ENCODE assay signal across 21 cellular contexts in genomic region chr9:126449725-126450443, GRCh38.
DNase-seq lines count a peak whose midpoint lies in the region; ATAC-seq, FAIRE-seq and TF ChIP-seq lines count a peak whose summit lies in the region.
"Had no signal": no experiment of that assay in that cellular context is flagged by ENCODE, and none has a peak within 500 bp of the region (broad histone marks: within the 10 kb centered on the region; RNA-seq: fewer than 3 reads in every experiment).

No MANE protein-coding gene starts in this region.

- 0 out of 2 replicates have a peak, but pooled peaks cover 3% of the 10 kb centered on the region for H4K20me1 ChIP-seq in K562 (replicated peaks; ENCODE audit: control insufficient read depth, insufficient read depth, low read length)

- no peak overlapping the region for H3K27ac ChIP-seq in K562 (ENCODE audit: extremely low read depth, low read depth, low read length)
- H3K27ac ChIP-seq in suprapubic skin, result no peak overlapping the region
- H3K27ac ChIP-seq: SK-N-MC had no signal

- TF ChIP-seq POLR2A in K562 (conservative IDR thresholded peaks at IDR 0.05) (no peak), suprapubic skin (IDR thresholded peaks at IDR 0.05) (no peak)

- no peak overlapping the region for H3K9ac ChIP-seq in K562 (ENCODE audit: insufficient read depth in 1 of 2, low read depth in 2 of 2, low read length in 2 of 2)

- H3K27me3 ChIP-seq in K562 (ENCODE audit: control insufficient read depth in 2 of 2, insufficient read depth in 2 of 2, low read length in 2 of 2) (peaks cover 12 to 67% of the 10 kb centered on the region in 2 experiments), suprapubic skin (no peaks in the 10 kb centered on the region)

- in situ Hi-C loops in K562 (cut with MboI), result no loop called here

- intact Hi-C loops in K562 (cut with micrococcal nuclease) (no loop called here), sciatic nerve (cut with DNase I) (no loop called here)

- TF ChIP-seq EP300 in K562 (IDR thresholded peaks at IDR 0.05; ENCODE audit: low read length) (no peak), suprapubic skin (IDR thresholded peaks at IDR 0.05) (no peak)

- H3K36me3 ChIP-seq in K562 (ENCODE audit: control insufficient read depth, insufficient read depth, low read length), result no peaks in the 10 kb centered on the region
- H3K36me3 ChIP-seq in suprapubic skin, result peaks cover 9% of the 10 kb centered on the region

- ATAC-seq in K562 (no peak), sciatic nerve (no peak)

- H3K4me1 ChIP-seq in K562 (replicated peaks in 1 of 2; ENCODE audit: control insufficient read depth in 2 of 2, insufficient read depth in 2 of 2, low read length in 2 of 2) (no peaks in the 10 kb centered on the region), suprapubic skin (no peaks in the 10 kb centered on the region)

- H3K79me2 ChIP-seq in K562 (ENCODE audit: control insufficient read depth, insufficient read depth, low read length), result no peaks in the 10 kb centered on the region

- TF ChIP-seq RAD21 in K562 (CRISPR knock-in tag; conservative IDR thresholded peaks at IDR 0.05 in 1 of 2, IDR thresholded peaks at IDR 0.05 in 1 of 2), result no peak

- H3K9me1 ChIP-seq in K562 (ENCODE audit: control insufficient read depth, insufficient read depth, low read length), result peaks cover 2% of the 10 kb centered on the region

- H3K4me3 ChIP-seq in K562 (no peak overlapping the region), suprapubic skin (no peak overlapping the region)
- H3K4me3 ChIP-seq: SK-N-MC had no signal

- no peaks in the 10 kb centered on the region for H3K9me3 ChIP-seq in K562 (replicated peaks; ENCODE audit: control insufficient read depth, insufficient read depth, low read depth, low read length)
- H3K9me3 ChIP-seq in suprapubic skin, result no peaks in the 10 kb centered on the region

- FAIRE-seq in K562 (lab: Jason Lieb, UNC), result no peak
- no peak for FAIRE-seq in D721Med (lab: Jason Lieb, UNC)
- FAIRE-seq: HTR-8/SVneo had no signal

- WGBS in K562 (ENCODE audit: insufficient coverage, low coverage, missing lambda C conversion rate), result 0% methylated on average over 10 of the region's 10 CpGs
- 97% methylated on average over 6 of the region's 10 CpGs for WGBS in suprapubic skin

- no peak overlapping the region for H3K4me2 ChIP-seq in K562 (ENCODE audit: insufficient read depth, low read length)

- TF ChIP-seq CTCF in K562 (IDR thresholded peaks at IDR 0.05 in 2 of 3, conservative IDR thresholded peaks at IDR 0.05 in 1 of 3; ENCODE audit: insufficient read depth in 2 of 3, low read depth in 1 of 3, low read length in 3 of 3) (no peak), suprapubic skin (IDR thresholded peaks at IDR 0.05) (no peak), D721Med (IDR thresholded peaks at IDR 0.05; ENCODE audit: insufficient read depth, missing control alignments) (no peak)

- POLR2A ChIA-PET in K562 (lab: Yijun Ruan, JAX), result interaction anchor here (0.6 to 0.9 kb wide), 2 partner anchors 14 to 130 kb away, joined by 3 read pairs; no protein-coding TSS in a partner anchor

- CTCF ChIA-PET in K562 (lab: Yijun Ruan, JAX; ENCODE audit: low intra/inter-chr PET ratio), result no interaction called here

- peak; percentile 17 for DNase-seq in CD1c-positive myeloid dendritic cell (ENCODE audit: extremely low spot score)
- no peak for DNase-seq in K562 (ENCODE audit: extremely low read depth in 1 of 4, low spot score in 3 of 4)
- peak; percentile 27 for DNase-seq in islet precursor cell
- DNase-seq in sciatic nerve (ENCODE audit: low spot score), result peak; percentile 39
- no peak for DNase-seq in suprapubic skin (ENCODE audit: low spot score in 2 of 2)
- DNase-seq in D721Med (ENCODE audit: insufficient read length, low spot score), result no peak
- DNase-seq in 8988T, result no peak
- DNase-seq: ACHN; DMS 273 treated with DMSO at 0.1 percent for 48 hours; DND-41; H9; Kasumi-1; MM.1S; NCI-H146; NCI-H2029 treated with DMSO at 0.1 percent for 48 hours; NCI-H2171; NK-92 treated with Interleukin-12 subunit alpha and Interleukin-12 subunit beta, amount 100 ng/mL, for 24 hours; OCI-M1; SHP77 had no signal

- H2AFZ ChIP-seq in K562 (ENCODE audit: low read depth, low read length), result no peak overlapping the region

- no TSS peak for BruUV-seq in K562 (replicated peaks; lab: Mats Ljungman, UMichigan)

TF ChIP-seq in K562, 482 proteins besides CTCF, POLR2A, EP300 and RAD21:
- TF ChIP-seq SRF (CRISPR knock-in tag; IDR thresholded peaks at IDR 0.05) (no peak), TBP (optimal IDR thresholded peaks at IDR 0.05; ENCODE audit: low read depth, low read length) (no peak), YBX1 (IDR thresholded peaks at IDR 0.05) (no peak), CAMTA2 (CRISPR knock-in tag; conservative IDR thresholded peaks at IDR 0.05) (no peak), POLR3G (IDR thresholded peaks at IDR 0.05; ENCODE audit: extremely low read depth, insufficient read length, insufficient replicate concordance) (no peak), U2AF2 (optimal IDR thresholded peaks at IDR 0.05; ENCODE audit: low read depth, low read length) (no peak), ADNP (tag; IDR thresholded peaks at IDR 0.05) (0 out of 2 replicates have a peak, but pooled peaks have one; percentile 20), KDM1A (IDR thresholded peaks at IDR 0.05) (peak in 1 of 2 experiments; percentile 25; a peak in 1 of 4 replicates), ZFP36 (IDR thresholded peaks at IDR 0.05; ENCODE audit: low read depth, low read length, partially characterized antibody) (peak; percentile 55), WHSC1 (IDR thresholded peaks at IDR 0.05; ENCODE audit: low read length) (no peak), RBM25 (IDR thresholded peaks at IDR 0.05; ENCODE audit: low read depth, low read length, severe bottlenecking) (peak; percentile 88), SMARCE1 (IDR thresholded peaks at IDR 0.05) (no peak), BCOR (IDR thresholded peaks at IDR 0.05) (peak; percentile 70; the same call in 1 of the 2 replicates), CBFA2T3 (IDR thresholded peaks at IDR 0.05) (no peak), ATF1 (CRISPR knock-in tag; IDR thresholded peaks at IDR 0.05) (no peak), ATF1 (tag; IDR thresholded peaks at IDR 0.05) (no peak), DACH1 (IDR thresholded peaks at IDR 0.05; ENCODE audit: partially characterized antibody) (no peak)
- TF ChIP-seq, protein P1, sequence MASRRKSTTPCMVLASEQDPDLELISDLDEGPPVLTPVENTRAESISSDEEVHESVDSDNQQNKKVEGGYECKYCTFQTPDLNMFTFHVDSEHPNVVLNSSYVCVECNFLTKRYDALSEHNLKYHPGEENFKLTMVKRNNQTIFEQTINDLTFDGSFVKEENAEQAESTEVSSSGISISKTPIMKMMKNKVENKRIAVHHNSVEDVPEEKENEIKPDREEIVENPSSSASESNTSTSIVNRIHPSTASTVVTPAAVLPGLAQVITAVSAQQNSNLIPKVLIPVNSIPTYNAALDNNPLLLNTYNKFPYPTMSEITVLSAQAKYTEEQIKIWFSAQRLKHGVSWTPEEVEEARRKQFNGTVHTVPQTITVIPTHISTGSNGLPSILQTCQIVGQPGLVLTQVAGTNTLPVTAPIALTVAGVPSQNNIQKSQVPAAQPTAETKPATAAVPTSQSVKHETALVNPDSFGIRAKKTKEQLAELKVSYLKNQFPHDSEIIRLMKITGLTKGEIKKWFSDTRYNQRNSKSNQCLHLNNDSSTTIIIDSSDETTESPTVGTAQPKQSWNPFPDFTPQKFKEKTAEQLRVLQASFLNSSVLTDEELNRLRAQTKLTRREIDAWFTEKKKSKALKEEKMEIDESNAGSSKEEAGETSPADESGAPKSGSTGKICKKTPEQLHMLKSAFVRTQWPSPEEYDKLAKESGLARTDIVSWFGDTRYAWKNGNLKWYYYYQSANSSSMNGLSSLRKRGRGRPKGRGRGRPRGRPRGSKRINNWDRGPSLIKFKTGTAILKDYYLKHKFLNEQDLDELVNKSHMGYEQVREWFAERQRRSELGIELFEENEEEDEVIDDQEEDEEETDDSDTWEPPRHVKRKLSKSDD (conservative IDR thresholded peaks at IDR 0.05; ENCODE audit: low read length), result no peak
- TF ChIP-seq, protein P2, sequence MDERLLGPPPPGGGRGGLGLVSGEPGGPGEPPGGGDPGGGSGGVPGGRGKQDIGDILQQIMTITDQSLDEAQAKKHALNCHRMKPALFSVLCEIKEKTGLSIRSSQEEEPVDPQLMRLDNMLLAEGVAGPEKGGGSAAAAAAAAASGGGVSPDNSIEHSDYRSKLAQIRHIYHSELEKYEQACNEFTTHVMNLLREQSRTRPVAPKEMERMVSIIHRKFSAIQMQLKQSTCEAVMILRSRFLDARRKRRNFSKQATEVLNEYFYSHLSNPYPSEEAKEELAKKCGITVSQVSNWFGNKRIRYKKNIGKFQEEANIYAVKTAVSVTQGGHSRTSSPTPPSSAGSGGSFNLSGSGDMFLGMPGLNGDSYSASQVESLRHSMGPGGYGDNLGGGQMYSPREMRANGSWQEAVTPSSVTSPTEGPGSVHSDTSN (CRISPR knock-in tag; IDR thresholded peaks at IDR 0.05; ENCODE audit: low read depth), result no peak
- TF ChIP-seq, protein P2 (tag; conservative IDR thresholded peaks at IDR 0.05; ENCODE audit: low read depth), result no peak

Comparison
In these comparisons a context has a peak if more than half of its experiments do, and no peak if none do; other contexts are left out.
1. DNase-seq: peak in CD1c-positive myeloid dendritic cell (single experiment), islet precursor cell (single experiment) and sciatic nerve (single experiment); none in K562 (0 of 4), suprapubic skin (0 of 2), D721Med (single experiment) and 8988T (single experiment).